In the genomic region with DNA sequence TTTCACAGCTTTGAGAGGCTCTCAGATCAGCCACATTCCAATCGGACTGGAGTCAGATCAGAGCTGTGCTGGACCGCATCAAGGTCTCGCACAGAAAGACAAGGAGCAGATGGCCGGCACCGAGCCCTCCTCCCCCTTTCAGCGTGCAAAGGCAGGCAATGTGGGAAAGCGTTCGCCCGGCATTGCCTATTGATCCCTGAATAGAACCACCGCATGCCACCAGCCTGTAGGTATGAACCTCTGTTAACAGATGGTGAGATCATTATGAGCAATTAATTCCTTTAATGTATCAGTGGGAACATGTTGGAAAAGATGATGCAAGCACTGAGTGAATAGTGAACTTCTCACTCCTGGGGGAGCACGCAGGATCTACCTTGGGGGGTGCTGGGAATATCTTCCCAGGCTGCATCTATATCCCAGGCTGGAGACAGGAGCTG, we compare ENCODE assay signal across 10 cellular contexts.
DNase-seq lines count a peak whose midpoint lies in the region; ATAC-seq and TF ChIP-seq lines count a peak whose summit lies in the region.
"Had no signal": no experiment of that assay in that cellular context is flagged by ENCODE, and none has a peak within 500 bp of the region (broad histone marks: within the 10 kb centered on the region; RNA-seq: fewer than 3 reads in every experiment).

No MANE protein-coding gene starts in this region.

- no peak for TF ChIP-seq CTCF in coronary artery (IDR thresholded peaks at IDR 0.05)

- H2AK5ac ChIP-seq in mesendoderm (ENCODE audit: low read length): no peak overlapping the region

- peak overlapping the region; percentile 45 to 69 for H3K27ac ChIP-seq in coronary artery
- H3K27ac ChIP-seq in mesendoderm (ENCODE audit: low read depth, low read length): no peak overlapping the region

- no peak overlapping the region for H2BK5ac ChIP-seq in mesendoderm (ENCODE audit: low read length)

- H3K4me3 ChIP-seq in coronary artery (peak overlapping the region; percentile 37), mesendoderm (ENCODE audit: low read length) (no peak overlapping the region)

- no peak overlapping the region for H2BK120ac ChIP-seq in mesendoderm (ENCODE audit: low read depth, low read length)

- H3K18ac ChIP-seq in mesendoderm (ENCODE audit: low read length): peak overlapping the region; percentile 4

- H2BK15ac ChIP-seq in mesendoderm (replicated peaks; ENCODE audit: low read depth): no peak overlapping the region

- no peaks in the 10 kb centered on the region for H3K36me3 ChIP-seq in mesendoderm (ENCODE audit: control insufficient read depth, insufficient read depth, low read length)

- H3K23ac ChIP-seq in mesendoderm (ENCODE audit: low read length): peak overlapping the region; percentile 74

- H3K56ac ChIP-seq in mesendoderm (ENCODE audit: low read length): no peak overlapping the region

- H3K4me1 ChIP-seq in mesendoderm (ENCODE audit: control insufficient read depth, low read depth, low read length): peaks cover 3% of the 10 kb centered on the region

- H3K9ac ChIP-seq in mesendoderm (ENCODE audit: low read length): no peak overlapping the region

- peak; percentile 60 for DNase-seq in AG08396 (ENCODE audit: low spot score)
- peak; percentile 81 for DNase-seq in NCI-H1694 (lab: John Stamatoyannopoulos, UW)
- DNase-seq in coronary artery (ENCODE audit: low spot score): no peak
- DNase-seq in mesendoderm: peak; percentile 29
- no peak for DNase-seq in NCI-H2196 treated with DMSO at 0.1 percent for 48 hours (lab: John Stamatoyannopoulos, UW; ENCODE audit: unreplicated experiment)
- no peak for DNase-seq in NCI-H2227 (lab: John Stamatoyannopoulos, UW; ENCODE audit: unreplicated experiment)
- no peak for DNase-seq in NCI-H1048 (lab: John Stamatoyannopoulos, UW)
- DNase-seq: activated naive CD4-positive, alpha-beta T cell treated with anti-CD3 and anti-CD28 coated beads for 36 hours; NCI-H1930 had no signal

- no peaks in the 10 kb centered on the region for H3K27me3 ChIP-seq in mesendoderm (ENCODE audit: insufficient read depth, low read length, poor library complexity)

- no peak overlapping the region for H3K4me2 ChIP-seq in mesendoderm (ENCODE audit: low read length)

- no peaks in the 10 kb centered on the region for H3K79me2 ChIP-seq in mesendoderm (ENCODE audit: control insufficient read depth, insufficient read depth, low read length)

- no peak overlapping the region for H4K8ac ChIP-seq in mesendoderm (ENCODE audit: low read depth, low read length)

- WGBS in mesendoderm (ENCODE audit: extremely low coverage, insufficient coverage, low lambda C conversion rate): no CpG with 5 or more reads among the region's 11 CpGs

- H4K5ac ChIP-seq in mesendoderm (ENCODE audit: low read length): no peak overlapping the region

- H3K79me1 ChIP-seq in mesendoderm (ENCODE audit: low read length): no peaks in the 10 kb centered on the region

- ATAC-seq in GM21723 (IDR thresholded peaks at IDR 0.05; ENCODE audit: unreplicated experiment): no peak

- no peak overlapping the region for H3K4ac ChIP-seq in mesendoderm (ENCODE audit: low read depth, low read length)

Comparison
In these comparisons a context has a peak if more than half of its experiments do, and no peak if none do; other contexts are left out.
1. DNase-seq: peak in AG08396 (single experiment), NCI-H1694 (single experiment) and mesendoderm (single experiment); none in coronary artery (single experiment), NCI-H2196 treated with DMSO at 0.1 percent for 48 hours (single experiment), NCI-H2227 (single experiment) and NCI-H1048 (single experiment).